Comparison of ENCODE assay signal across 30 cellular contexts in genomic region chr3:160583451-160583850, GRCh38.
"Had no signal": no experiment of that assay in that cellular context is flagged by ENCODE, and none has a peak within 500 bp of the region (broad histone marks: within the 10 kb centered on the region; RNA-seq: fewer than 3 reads in every experiment).

No MANE protein-coding gene starts in this region.

- ATAC-seq: activated CD8-positive, alpha-beta T cell treated with anti-CD3 and anti-CD28 coated beads for 36 hours; activated T-cell treated with anti-CD3 and anti-CD28 coated beads, Interleukin-2, amount 50 U/mL, for 4 hours; activated T-helper 17 cell treated with anti-CD3 and anti-CD28 coated beads, Interleukin-2, amount 50 U/mL, for 72 hours; esophagus mucosa; gastrocnemius medialis; heart left ventricle had no signal

- FAIRE-seq: astrocyte, endometrium, endothelial cell of umbilical vein had no signal

- H3K4me1 ChIP-seq: colonic mucosa, heart left ventricle had no signal

- H3K4me3 Mint-ChIP-seq: activated CD8-positive, alpha-beta T cell treated with anti-CD3 and anti-CD28 coated beads for 36 hours; activated naive CD8-positive, alpha-beta T cell; activated T-cell treated with anti-CD3 and anti-CD28 coated beads, Interleukin-2, amount 50 U/mL, for 4 hours; activated T-helper 17 cell treated with anti-CD3 and anti-CD28 coated beads, Interleukin-2, amount 50 U/mL, for 72 hours had no signal

- H3K27ac ChIP-seq: brain microvascular endothelial cell, cardiac muscle cell, colonic mucosa, gastrocnemius medialis, heart left ventricle had no signal

- DNase-seq: activated CD4-positive, alpha-beta T cell treated with anti-CD3 and anti-CD28 coated beads for 48 hours; activated CD4-positive, alpha-beta T cell treated with anti-CD3 and anti-CD28 coated beads, Interleukin-2, amount 50 U/mL, for 1 hour; activated CD4-positive, alpha-beta T cell treated with anti-CD3 and anti-CD28 coated beads, Interleukin-2, amount 50 U/mL, for 48 hours; activated CD8-positive, alpha-beta memory T cell treated with anti-CD3 and anti-CD28 coated beads for 24 hours; activated CD8-positive, alpha-beta T cell treated with anti-CD3 and anti-CD28 coated beads for 36 hours; activated effector memory CD4-positive, alpha-beta T cell treated with Interleukin-2 at 50 U/mL for 16 hours; activated gamma-delta T cell treated with Interleukin-2 at 50 U/mL for 16 hours; activated naive CD4-positive, alpha-beta T cell treated with anti-CD3 and anti-CD28 coated beads, Interleukin-2, amount 50 U/mL, for 16 hours; activated naive CD4-positive, alpha-beta T cell treated with Interleukin-2 at 50 U/mL for 16 hours; activated T-cell treated with anti-CD3 and anti-CD28 coated beads, Interleukin-2, amount 50 U/mL, for 4 hours; amniotic stem cell; anterior cingulate cortex; brain microvascular endothelial cell; central memory CD4-positive, alpha-beta T cell; cerebellar nuclear complex; colonic mucosa; effector CD8-positive, alpha-beta T cell; foreskin fibroblast; gastrocnemius medialis; glutamatergic neuron; heart left ventricle; hypothalamus; T-helper 2 cell had no signal

- H3K27ac Mint-ChIP-seq: activated CD8-positive, alpha-beta T cell treated with anti-CD3 and anti-CD28 coated beads for 36 hours; activated naive CD8-positive, alpha-beta T cell; activated T-helper 17 cell treated with anti-CD3 and anti-CD28 coated beads, Interleukin-2, amount 50 U/mL, for 72 hours had no signal

- H3K4me1 Mint-ChIP-seq: activated T-helper 17 cell treated with anti-CD3 and anti-CD28 coated beads, Interleukin-2, amount 50 U/mL, for 72 hours had no signal

- H3K4me3 ChIP-seq: cardiac muscle cell, colonic mucosa, gastrocnemius medialis, heart left ventricle had no signal

- H3K9me3 ChIP-seq: colonic mucosa, gastrocnemius medialis had no signal

- H3K27me3 ChIP-seq: brain microvascular endothelial cell, cardiac muscle cell, colonic mucosa, gastrocnemius medialis, heart left ventricle had no signal

- H3K36me3 ChIP-seq: brain microvascular endothelial cell, cardiac muscle cell, colonic mucosa, gastrocnemius medialis, heart left ventricle had no signal
